Comparison of ENCODE assay signal across 8 cellular contexts in the genomic region with DNA sequence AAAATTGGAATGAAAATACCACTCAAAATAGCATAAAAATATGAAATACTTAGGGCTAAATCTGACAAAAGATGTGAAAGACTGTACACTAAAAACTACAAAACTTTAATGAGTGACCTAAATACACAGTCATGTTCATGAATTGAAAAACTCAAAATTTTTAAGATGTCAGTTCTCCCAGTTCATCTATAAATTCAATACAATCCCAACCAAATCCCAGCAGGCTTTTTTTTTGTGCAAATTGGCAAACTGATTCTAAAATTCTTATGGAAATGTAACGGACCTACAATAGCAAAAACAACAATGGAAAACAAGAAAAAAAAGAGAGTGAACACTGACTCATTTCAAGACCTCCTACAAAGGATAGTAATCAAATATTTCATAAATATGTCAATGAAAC. TPM values are rescaled to one million over a fixed set of nuclear protein-coding genes. Genes with fewer than 3 reads are reported as not detected.
"Had no signal": no experiment of that assay in that cellular context is flagged by ENCODE, and none has a peak within 500 bp of the region (broad histone marks: within the 10 kb centered on the region; RNA-seq: fewer than 3 reads in every experiment).

No MANE protein-coding gene starts in this region.

- DNase-seq: IMR-90, KBM-7 had no signal

- H3K4me3 ChIP-seq: K562 had no signal

- H3K27ac ChIP-seq: HL-60 had no signal

- H3K9me3 Mint-ChIP-seq: IgD-negative memory B cell had no signal

- H3K36me3 Mint-ChIP-seq: IgD-negative memory B cell had no signal

- FAIRE-seq: HTR-8/SVneo, K562 had no signal

- H3K27ac Mint-ChIP-seq: IgD-negative memory B cell had no signal

- H3K4me3 Mint-ChIP-seq: IgD-negative memory B cell had no signal

RNA-seq across cellular contexts. Expression of a gene that starts 46.4 kb away (rescaled TPM):
- total RNA-seq: HepG2, HT1080, IMR-90 had no signal
- polyA plus RNA-seq: HepG2, IgD-negative memory B cell, IMR-90, K562 had no signal
